9 cellular contexts compared by ENCODE assay signal in genomic region chr2:235669269-235669831, GRCh38.
A peak's percentile ranks its signal among the peaks of the same experiment; 100 is the strongest.
DNase-seq lines count a peak whose midpoint lies in the region; ATAC-seq lines count a peak whose summit lies in the region.
"Had no signal": no experiment of that assay in that cellular context is flagged by ENCODE, and none has a peak within 500 bp of the region (broad histone marks: within the 10 kb centered on the region; RNA-seq: fewer than 3 reads in every experiment).

No MANE protein-coding gene starts in this region.

- H3K27me3 ChIP-seq in naive thymus-derived CD4-positive, alpha-beta T cell (ENCODE audit: control insufficient read depth in 2 of 2, insufficient read depth in 2 of 2, low read length in 2 of 2) = peaks cover 0 to 4% of the 10 kb centered on the region in 2 donors
- peaks cover 61% of the 10 kb centered on the region for H3K27me3 ChIP-seq in thymus (ENCODE audit: control insufficient read depth, insufficient read depth)

- POLR2A ChIA-PET in naive thymus-derived CD4-positive, alpha-beta T cell (lab: Charles Lee) = no interaction called here

- peaks cover 0 to 26% (median 10%) of the 10 kb centered on the region in 7 donors for H3K4me1 Mint-ChIP-seq in naive thymus-derived CD4-positive, alpha-beta T cell

- WGBS in thymus = 1% methylated on average over 77 of the region's 77 CpGs

- H3K9me3 Mint-ChIP-seq in naive thymus-derived CD4-positive, alpha-beta T cell = no peaks in the 10 kb centered on the region

- H3K4me1 ChIP-seq in naive thymus-derived CD4-positive, alpha-beta T cell (ENCODE audit: control insufficient read depth in 2 of 2, insufficient read depth in 2 of 2, low read length in 2 of 2) = peaks cover 0 to 2% of the 10 kb centered on the region in 2 donors
- H3K4me1 ChIP-seq in thymus (ENCODE audit: control insufficient read depth, insufficient read depth, low read length) = peaks cover 3% of the 10 kb centered on the region

- H3K36me3 ChIP-seq in naive thymus-derived CD4-positive, alpha-beta T cell (ENCODE audit: control insufficient read depth in 2 of 3, insufficient read depth in 3 of 3, low read length in 3 of 3) = no peaks in the 10 kb centered on the region
- no peaks in the 10 kb centered on the region for H3K36me3 ChIP-seq in thymus (ENCODE audit: control insufficient read depth, insufficient read depth)

- H3K4me3 Mint-ChIP-seq in naive thymus-derived CD4-positive, alpha-beta T cell = peak overlapping the region in 6 of 10 donors; percentile 17 to 57 (median 46)

- H3K9me3 ChIP-seq in naive thymus-derived CD4-positive, alpha-beta T cell (ENCODE audit: control insufficient read depth in 2 of 3, low read length in 3 of 3) = no peaks in the 10 kb centered on the region
- no peaks in the 10 kb centered on the region for H3K9me3 ChIP-seq in thymus (ENCODE audit: control insufficient read depth)

- no peak overlapping the region for H3K4me3 ChIP-seq in naive thymus-derived CD4-positive, alpha-beta T cell (ENCODE audit: low read length)
- peak overlapping the region; percentile 42 for H3K4me3 ChIP-seq in thymus (ENCODE audit: low read length)

- intact Hi-C loops in naive thymus-derived CD4-positive, alpha-beta T cell (cut with micrococcal nuclease) = no loop called here

- peak; percentile 93 for DNase-seq in DMS 273 (lab: John Stamatoyannopoulos, UW; ENCODE audit: unreplicated experiment)
- DNase-seq in DMS 273 treated with DMSO at 0.1 percent for 48 hours (lab: John Stamatoyannopoulos, UW) = no peak
- DNase-seq in NCI-H345 (lab: John Stamatoyannopoulos, UW) = peak; percentile 94
- DNase-seq in activated T-cell treated with anti-CD3 and anti-CD28 coated beads, Interleukin-2, amount 50 U/mL, for 48 hours = peak; percentile 37 to 58
- DNase-seq in fibroblast of the conjunctiva (ENCODE audit: low read depth) = peak; percentile 21
- DNase-seq in naive thymus-derived CD4-positive, alpha-beta T cell = peak in 2 of 9 donors; percentile 13 to 23

- no peaks in the 10 kb centered on the region for H3K36me3 Mint-ChIP-seq in naive thymus-derived CD4-positive, alpha-beta T cell

- ATAC-seq in naive thymus-derived CD4-positive, alpha-beta T cell = peak; percentile 74
- no peak for ATAC-seq in GM21576 (IDR thresholded peaks at IDR 0.05; ENCODE audit: unreplicated experiment)

- CTCF ChIA-PET in naive thymus-derived CD4-positive, alpha-beta T cell (lab: Charles Lee) = no interaction called here

- H3K27me3 Mint-ChIP-seq in naive thymus-derived CD4-positive, alpha-beta T cell = peaks cover 58 to 70% (median 67%) of the 10 kb centered on the region in 5 donors

- H3K27ac Mint-ChIP-seq in naive thymus-derived CD4-positive, alpha-beta T cell = no peak overlapping the region

- no peak overlapping the region for H3K27ac ChIP-seq in naive thymus-derived CD4-positive, alpha-beta T cell (ENCODE audit: low read depth, low read length)
- H3K27ac ChIP-seq in thymus (ENCODE audit: low read depth) = no peak overlapping the region
- H3K27ac ChIP-seq: 22Rv1 had no signal
